ENCODE assay signal across 25 cellular contexts in the genomic region with DNA sequence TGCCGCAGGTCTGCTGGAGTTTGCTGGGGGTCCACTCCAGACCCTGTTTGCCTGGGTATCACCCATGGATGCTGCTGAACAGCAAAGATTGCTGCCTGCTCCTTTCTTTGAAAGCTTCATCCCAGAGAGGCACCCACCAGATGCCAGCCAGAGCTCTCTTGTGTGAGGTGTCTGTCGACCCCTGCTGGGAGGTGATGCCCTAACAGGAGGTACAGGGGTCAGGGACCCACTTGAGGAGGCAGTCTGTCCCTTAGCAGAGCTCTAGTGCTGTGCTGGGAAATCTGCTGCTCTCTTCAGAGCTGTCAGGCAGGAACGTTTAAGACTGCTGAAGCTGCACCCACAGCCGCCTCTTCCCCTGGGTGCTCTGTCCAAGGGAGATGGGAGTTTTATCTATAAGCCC.
"Had no signal": no experiment of that assay in that cellular context is flagged by ENCODE, and none has a peak within 500 bp of the region (broad histone marks: within the 10 kb centered on the region; RNA-seq: fewer than 3 reads in every experiment).

No MANE protein-coding gene starts in this region.

- H3K4me3 Mint-ChIP-seq: activated CD4-positive, alpha-beta memory T cell treated with anti-CD3 and anti-CD28 coated beads for 36 hours; activated naive CD8-positive, alpha-beta T cell treated with anti-CD3 and anti-CD28 coated beads, Interleukin-2, amount 50 U/mL, for 24 hours; effector memory CD8-positive, alpha-beta T cell; immature natural killer cell; naive thymus-derived CD8-positive, alpha-beta T cell; neural crest cell had no signal

- H3K27me3 ChIP-seq: gastroesophageal sphincter, right atrium auricular region, tibial nerve had no signal

- H3K27me3 Mint-ChIP-seq: effector memory CD8-positive, alpha-beta T cell had no signal

- H3K4me1 Mint-ChIP-seq: activated naive CD8-positive, alpha-beta T cell treated with anti-CD3 and anti-CD28 coated beads, Interleukin-2, amount 50 U/mL, for 24 hours; immature natural killer cell; naive thymus-derived CD8-positive, alpha-beta T cell had no signal

- H3K36me3 ChIP-seq: gastroesophageal sphincter, right atrium auricular region, tibial nerve had no signal

- H3K27ac ChIP-seq: gastroesophageal sphincter, right atrium auricular region, tibial nerve, VCaP had no signal

- H3K36me3 Mint-ChIP-seq: activated CD4-positive, alpha-beta memory T cell treated with anti-CD3 and anti-CD28 coated beads for 36 hours; immature natural killer cell had no signal

- DNase-seq: activated CD4-positive, alpha-beta memory T cell treated with anti-CD3 and anti-CD28 coated beads for 36 hours; activated CD4-positive, alpha-beta T cell treated with anti-CD3 and anti-CD28 coated beads for 48 hours; activated CD8-positive, alpha-beta memory T cell treated with anti-CD3 and anti-CD28 coated beads, Interleukin-2, amount 50 U/mL, for 4 hours; activated gamma-delta T cell; activated naive CD4-positive, alpha-beta T cell treated with anti-CD3 and anti-CD28 coated beads, Interleukin-2, amount 50 U/mL, for 16 hours; activated naive CD8-positive, alpha-beta T cell treated with anti-CD3 and anti-CD28 coated beads, Interleukin-2, amount 50 U/mL, for 24 hours; activated T-cell treated with anti-CD3 and anti-CD28 coated beads, Interleukin-2, amount 50 U/mL, for 1 hour; amygdala; caudate nucleus; cortex of kidney; effector memory CD8-positive, alpha-beta T cell; head of caudate nucleus; hippocampal formation; immature natural killer cell; naive thymus-derived CD8-positive, alpha-beta T cell; stimulated activated CD4-positive, alpha-beta T cell treated with anti-CD3 and anti-CD28 coated beads, Interleukin-15, amount 100 ng/mL, for 24 hours; stimulated activated CD4-positive, alpha-beta T cell treated with anti-CD3 and anti-CD28 coated beads, Interleukin-2, amount 100 ng/mL, for 24 hours; stimulated activated naive CD4-positive, alpha-beta T cell treated with Interleukin-2 at 50 U/mL for 16 hours had no signal

- H3K4me3 ChIP-seq: gastroesophageal sphincter, right atrium auricular region, tibial nerve had no signal

- FAIRE-seq: endothelial cell of umbilical vein had no signal

- ATAC-seq: activated CD4-positive, CD25-positive, alpha-beta regulatory T cell treated with anti-CD3 and anti-CD28 coated beads, Interleukin-2, amount 50 U/mL, for 24 hours; activated naive CD8-positive, alpha-beta T cell treated with anti-CD3 and anti-CD28 coated beads, Interleukin-2, amount 50 U/mL, for 24 hours; effector memory CD8-positive, alpha-beta T cell; gastroesophageal sphincter; naive thymus-derived CD8-positive, alpha-beta T cell had no signal

- H3K4me1 ChIP-seq: gastroesophageal sphincter, right atrium auricular region, tibial nerve had no signal

- H3K27ac Mint-ChIP-seq: activated CD4-positive, alpha-beta memory T cell treated with anti-CD3 and anti-CD28 coated beads for 36 hours; activated naive CD8-positive, alpha-beta T cell treated with anti-CD3 and anti-CD28 coated beads, Interleukin-2, amount 50 U/mL, for 24 hours; effector memory CD8-positive, alpha-beta T cell; immature natural killer cell; naive thymus-derived CD8-positive, alpha-beta T cell had no signal
